ENCODE assay signal across 23 cellular contexts in the genomic region with DNA sequence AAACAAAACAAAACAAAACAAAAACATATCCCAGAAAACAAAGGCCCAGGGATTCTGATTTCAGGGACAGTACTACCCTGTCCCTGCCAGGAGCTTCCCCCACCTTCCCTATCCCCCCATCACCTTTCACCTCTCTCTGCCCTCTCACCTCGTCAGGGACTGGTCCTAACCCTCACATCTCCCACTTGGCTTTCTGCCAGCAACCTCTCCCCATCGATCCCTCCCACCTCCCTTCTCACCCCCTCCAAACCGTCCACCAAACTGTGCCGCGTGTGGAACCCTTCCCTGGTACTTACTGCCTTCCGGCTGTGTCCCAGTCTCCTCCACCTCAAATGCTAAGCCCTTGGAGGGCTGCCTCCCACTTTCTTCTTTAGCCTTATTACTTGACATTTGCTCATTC.
"Had no signal": no experiment of that assay in that cellular context is flagged by ENCODE, and none has a peak within 500 bp of the region (broad histone marks: within the 10 kb centered on the region; RNA-seq: fewer than 3 reads in every experiment).

No MANE protein-coding gene starts in this region.

- H3K4me2 ChIP-seq: PC-9 had no signal

- H2AFZ ChIP-seq: PC-9 had no signal

- H3K27ac Mint-ChIP-seq: T-cell had no signal

- H3K27ac ChIP-seq: HL-60, PC-9, Peyer's patch, SJCRH30 had no signal

- H3K9me3 ChIP-seq: MG63, Peyer's patch, SJCRH30 had no signal

- H3K4me3 ChIP-seq: MG63, PC-9, Peyer's patch, SJCRH30 had no signal

- H3K36me3 ChIP-seq: MG63, Peyer's patch had no signal

- ATAC-seq: Right ventricle myocardium inferior, T-cell had no signal

- H3K27me3 Mint-ChIP-seq: T-cell had no signal

- H3K4me1 Mint-ChIP-seq: T-cell had no signal

- H3K9me3 Mint-ChIP-seq: T-cell had no signal

- FAIRE-seq: HTR-8/SVneo had no signal

- H3K4me3 Mint-ChIP-seq: T-cell had no signal

- H3K27me3 ChIP-seq: Peyer's patch, SJCRH30 had no signal

- DNase-seq: Karpas-422, KG1, MG63, NCI-H1092, NCI-H1105 treated with DMSO at 0.1 percent for 48 hours, NCI-H1417 treated with DMSO at 0.1 percent for 48 hours, NCI-H146, NCI-H1694 treated with DMSO at 0.1 percent for 48 hours, NCI-H1930, NCI-H2081, NCI-H2107, NCI-H345, NCI-H446 treated with DMSO at 0.1 percent for 48 hours, NCI-H510A treated with DMSO at 0.1 percent for 48 hours, NCI-H526, PC-9, Peyer's patch, SHP77 treated with DMSO at 0.1 percent for 48 hours, SJCRH30, T-cell had no signal

- H3K4me1 ChIP-seq: Peyer's patch, SJCRH30 had no signal
